In genomic region chr1:92310185-92310597, GRCh38 we compare ENCODE assay signal across 9 cellular contexts. TPM values are rescaled to one million over a fixed set of nuclear protein-coding genes. Genes with fewer than 3 reads are reported as not detected.
A peak's percentile ranks its signal among the peaks of the same experiment; 100 is the strongest.
DNase-seq lines count a peak whose midpoint lies in the region; ATAC-seq and TF ChIP-seq lines count a peak whose summit lies in the region.
"Had no signal": no experiment of that assay in that cellular context is flagged by ENCODE, and none has a peak within 500 bp of the region (broad histone marks: within the 10 kb centered on the region; RNA-seq: fewer than 3 reads in every experiment).

No MANE protein-coding gene starts in this region.

- peaks cover 5% of the 10 kb centered on the region for H3K36me3 ChIP-seq in breast epithelium

- TF ChIP-seq CTCF in breast epithelium (IDR thresholded peaks at IDR 0.05): peak in 2 of 3 donors; percentile 16 to 33

- no peaks in the 10 kb centered on the region for H3K27me3 ChIP-seq in breast epithelium

- ATAC-seq in GM18502 (IDR thresholded peaks at IDR 0.05; ENCODE audit: poor library complexity, unreplicated experiment) (peak; percentile 58), HG03139 (IDR thresholded peaks at IDR 0.05; ENCODE audit: unreplicated experiment) (no peak)

- H3K9me3 ChIP-seq in breast epithelium: no peaks in the 10 kb centered on the region
- H3K9me3 ChIP-seq: HAP-1 had no signal

- no peaks in the 10 kb centered on the region for H3K4me1 ChIP-seq in breast epithelium
- H3K4me1 ChIP-seq: HAP-1 had no signal

- DNase-seq in AG08395 (ENCODE audit: low spot score) (peak; percentile 38), NCI-H526 treated with DMSO at 0.1 percent for 48 hours (lab: John Stamatoyannopoulos, UW) (peak; percentile 24), breast epithelium (ENCODE audit: low spot score in 2 of 2) (no peak), medulla oblongata (ENCODE audit: extremely low spot score) (peak; percentile 39), dedifferentiated amniotic fluid mesenchymal stem cell (ENCODE audit: extremely low spot score) (no peak)
- no peak for DNase-seq in effector CD8-positive, alpha-beta T cell (lab: John Stamatoyannopoulos, UW)

- no peak overlapping the region for H3K4me3 ChIP-seq in breast epithelium
- H3K4me3 ChIP-seq: HAP-1 had no signal

- TF ChIP-seq POLR2A in breast epithelium (IDR thresholded peaks at IDR 0.05): no peak

- no peak overlapping the region for H3K27ac ChIP-seq in breast epithelium

- intact Hi-C loops in breast epithelium (cut with DNase I; ENCODE audit: low total_unique reads): no loop called here

RNA-seq across cellular contexts. Expression of gene RPAP2, which starts 11.3 kb away (rescaled TPM):
- 10 to 100 TPM in 2 of 3 donors, 1 to 10 TPM in 1; 7.8 to 14.7 (median 12.3) TPM for total RNA-seq in breast epithelium

RNA-seq across cellular contexts. Expression of gene GLMN, which starts 11.4 kb away (rescaled TPM):
- 10 to 100 TPM in 2 of 3 donors, 1 to 10 TPM in 1; 8.8 to 17.0 (median 10.8) TPM for total RNA-seq in breast epithelium

Comparison
In these comparisons a context has a peak if more than half of its experiments do, and no peak if none do; other contexts are left out.
1. DNase-seq: peak in AG08395 (single experiment), NCI-H526 treated with DMSO at 0.1 percent for 48 hours (single experiment) and medulla oblongata (single experiment); none in breast epithelium (0 of 2), dedifferentiated amniotic fluid mesenchymal stem cell (single experiment) and effector CD8-positive, alpha-beta T cell (single experiment).